In the genomic region with DNA sequence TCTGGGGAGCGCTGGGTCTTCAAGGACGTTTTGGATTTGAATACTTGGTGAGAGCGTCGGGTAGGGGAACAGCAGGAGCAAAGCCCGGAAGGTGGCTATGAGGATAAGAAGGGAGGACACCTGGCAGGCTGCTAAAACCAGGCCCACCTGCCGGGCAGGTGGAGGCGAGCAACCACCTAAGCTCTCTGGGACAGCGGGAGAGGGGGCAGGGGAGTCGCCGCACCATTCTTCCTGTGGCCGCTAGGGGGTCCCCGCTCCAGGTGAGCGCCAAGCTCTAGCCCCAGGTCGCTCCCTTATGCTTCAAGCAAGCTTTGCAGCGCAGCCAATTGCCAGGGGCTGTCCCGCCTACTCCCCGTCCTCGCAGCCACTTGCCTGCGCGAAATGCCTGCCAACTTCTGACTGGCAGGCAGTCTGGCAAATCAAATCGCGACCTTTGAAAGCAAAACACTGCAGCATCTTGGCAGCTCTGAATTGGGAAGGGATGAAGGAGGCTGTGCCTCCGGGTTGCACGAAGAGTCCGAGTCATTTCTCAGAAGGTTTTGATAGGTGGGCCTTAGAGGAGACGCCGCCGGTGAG, we compare ENCODE assay signal across 1 cellular context.
TF ChIP-seq lines count a peak whose summit lies in the region.

A gene (plus strand): TSS at position 469 of the 576 bp plus-strand sequence. CDS start 3,746 bp downstream, outside the sequence.

TF ChIP-seq in HepG2, 621 proteins besides CTCF, POLR2A, EP300 and RAD21 (continued from another document and continues in another):
- TF ChIP-seq, protein P1, sequence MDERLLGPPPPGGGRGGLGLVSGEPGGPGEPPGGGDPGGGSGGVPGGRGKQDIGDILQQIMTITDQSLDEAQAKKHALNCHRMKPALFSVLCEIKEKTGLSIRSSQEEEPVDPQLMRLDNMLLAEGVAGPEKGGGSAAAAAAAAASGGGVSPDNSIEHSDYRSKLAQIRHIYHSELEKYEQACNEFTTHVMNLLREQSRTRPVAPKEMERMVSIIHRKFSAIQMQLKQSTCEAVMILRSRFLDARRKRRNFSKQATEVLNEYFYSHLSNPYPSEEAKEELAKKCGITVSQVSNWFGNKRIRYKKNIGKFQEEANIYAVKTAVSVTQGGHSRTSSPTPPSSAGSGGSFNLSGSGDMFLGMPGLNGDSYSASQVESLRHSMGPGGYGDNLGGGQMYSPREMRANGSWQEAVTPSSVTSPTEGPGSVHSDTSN (CRISPR knock-in tag; IDR thresholded peaks at IDR 0.05) = peak; percentile 99
- TF ChIP-seq MTF1 (CRISPR knock-in tag; IDR thresholded peaks at IDR 0.05) = no peak
- TF ChIP-seq TGIF2 (CRISPR knock-in tag; IDR thresholded peaks at IDR 0.05) = peak; percentile 47
- TF ChIP-seq ZNF75D (CRISPR knock-in tag; IDR thresholded peaks at IDR 0.05; ENCODE audit: borderline replicate concordance) = no peak
- no peak for TF ChIP-seq ZNF678 (CRISPR knock-in tag; IDR thresholded peaks at IDR 0.05)
- TF ChIP-seq, protein P2, sequence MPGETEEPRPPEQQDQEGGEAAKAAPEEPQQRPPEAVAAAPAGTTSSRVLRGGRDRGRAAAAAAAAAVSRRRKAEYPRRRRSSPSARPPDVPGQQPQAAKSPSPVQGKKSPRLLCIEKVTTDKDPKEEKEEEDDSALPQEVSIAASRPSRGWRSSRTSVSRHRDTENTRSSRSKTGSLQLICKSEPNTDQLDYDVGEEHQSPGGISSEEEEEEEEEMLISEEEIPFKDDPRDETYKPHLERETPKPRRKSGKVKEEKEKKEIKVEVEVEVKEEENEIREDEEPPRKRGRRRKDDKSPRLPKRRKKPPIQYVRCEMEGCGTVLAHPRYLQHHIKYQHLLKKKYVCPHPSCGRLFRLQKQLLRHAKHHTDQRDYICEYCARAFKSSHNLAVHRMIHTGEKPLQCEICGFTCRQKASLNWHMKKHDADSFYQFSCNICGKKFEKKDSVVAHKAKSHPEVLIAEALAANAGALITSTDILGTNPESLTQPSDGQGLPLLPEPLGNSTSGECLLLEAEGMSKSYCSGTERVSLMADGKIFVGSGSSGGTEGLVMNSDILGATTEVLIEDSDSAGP (CRISPR knock-in tag; IDR thresholded peaks at IDR 0.05; ENCODE audit: borderline replicate concordance) = peak; percentile 19; the same call in 1 of the 2 replicates
- TF ChIP-seq ZIK1 (CRISPR knock-in tag; IDR thresholded peaks at IDR 0.05; ENCODE audit: borderline replicate concordance, low read depth) = 0 out of 2 replicates have a peak, but pooled peaks have one; percentile 19
- TF ChIP-seq, protein P3, sequence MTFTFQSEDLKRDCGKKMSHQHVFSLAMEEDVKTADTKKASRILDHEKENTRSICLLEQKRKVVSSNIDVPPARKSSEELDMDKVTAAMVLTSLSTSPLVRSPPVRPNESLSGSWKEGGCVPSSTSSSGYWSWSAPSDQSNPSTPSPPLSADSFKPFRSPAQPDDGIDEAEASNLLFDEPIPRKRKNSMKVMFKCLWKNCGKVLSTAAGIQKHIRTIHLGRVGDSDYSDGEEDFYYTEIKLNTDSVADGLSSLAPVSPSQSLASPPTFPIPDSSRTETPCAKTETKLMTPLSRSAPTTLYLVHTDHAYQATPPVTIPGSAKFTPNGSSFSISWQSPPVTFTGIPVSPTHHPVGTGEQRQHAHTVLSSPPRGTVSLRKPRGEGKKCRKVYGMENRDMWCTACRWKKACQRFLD (CRISPR knock-in tag; IDR thresholded peaks at IDR 0.05; ENCODE audit: borderline replicate concordance) = no peak
- peak; percentile 78 for TF ChIP-seq STAG1 (CRISPR knock-in tag; IDR thresholded peaks at IDR 0.05)
- 0 out of 2 replicates have a peak, but pooled peaks have one; percentile 14 for TF ChIP-seq ELF1 (CRISPR knock-in tag; IDR thresholded peaks at IDR 0.05)
- TF ChIP-seq NR3C1 (CRISPR knock-in tag; IDR thresholded peaks at IDR 0.05) = no peak
- TF ChIP-seq ZFX (CRISPR knock-in tag; IDR thresholded peaks at IDR 0.05; ENCODE audit: low read depth) = no peak
- 0 out of 2 replicates have a peak, but pooled peaks have one; percentile 22 for TF ChIP-seq ZSCAN31 (CRISPR knock-in tag; IDR thresholded peaks at IDR 0.05; ENCODE audit: low read depth)
- TF ChIP-seq, protein P4, sequence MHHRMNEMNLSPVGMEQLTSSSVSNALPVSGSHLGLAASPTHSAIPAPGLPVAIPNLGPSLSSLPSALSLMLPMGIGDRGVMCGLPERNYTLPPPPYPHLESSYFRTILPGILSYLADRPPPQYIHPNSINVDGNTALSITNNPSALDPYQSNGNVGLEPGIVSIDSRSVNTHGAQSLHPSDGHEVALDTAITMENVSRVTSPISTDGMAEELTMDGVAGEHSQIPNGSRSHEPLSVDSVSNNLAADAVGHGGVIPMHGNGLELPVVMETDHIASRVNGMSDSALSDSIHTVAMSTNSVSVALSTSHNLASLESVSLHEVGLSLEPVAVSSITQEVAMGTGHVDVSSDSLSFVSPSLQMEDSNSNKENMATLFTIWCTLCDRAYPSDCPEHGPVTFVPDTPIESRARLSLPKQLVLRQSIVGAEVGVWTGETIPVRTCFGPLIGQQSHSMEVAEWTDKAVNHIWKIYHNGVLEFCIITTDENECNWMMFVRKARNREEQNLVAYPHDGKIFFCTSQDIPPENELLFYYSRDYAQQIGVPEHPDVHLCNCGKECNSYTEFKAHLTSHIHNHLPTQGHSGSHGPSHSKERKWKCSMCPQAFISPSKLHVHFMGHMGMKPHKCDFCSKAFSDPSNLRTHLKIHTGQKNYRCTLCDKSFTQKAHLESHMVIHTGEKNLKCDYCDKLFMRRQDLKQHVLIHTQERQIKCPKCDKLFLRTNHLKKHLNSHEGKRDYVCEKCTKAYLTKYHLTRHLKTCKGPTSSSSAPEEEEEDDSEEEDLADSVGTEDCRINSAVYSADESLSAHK (CRISPR knock-in tag; IDR thresholded peaks at IDR 0.05; ENCODE audit: borderline replicate concordance) = no peak
- TF ChIP-seq, protein P5, sequence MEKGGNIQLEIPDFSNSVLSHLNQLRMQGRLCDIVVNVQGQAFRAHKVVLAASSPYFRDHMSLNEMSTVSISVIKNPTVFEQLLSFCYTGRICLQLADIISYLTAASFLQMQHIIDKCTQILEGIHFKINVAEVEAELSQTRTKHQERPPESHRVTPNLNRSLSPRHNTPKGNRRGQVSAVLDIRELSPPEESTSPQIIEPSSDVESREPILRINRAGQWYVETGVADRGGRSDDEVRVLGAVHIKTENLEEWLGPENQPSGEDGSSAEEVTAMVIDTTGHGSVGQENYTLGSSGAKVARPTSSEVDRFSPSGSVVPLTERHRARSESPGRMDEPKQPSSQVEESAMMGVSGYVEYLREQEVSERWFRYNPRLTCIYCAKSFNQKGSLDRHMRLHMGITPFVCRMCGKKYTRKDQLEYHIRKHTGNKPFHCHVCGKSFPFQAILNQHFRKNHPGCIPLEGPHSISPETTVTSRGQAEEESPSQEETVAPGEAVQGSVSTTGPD (CRISPR knock-in tag; IDR thresholded peaks at IDR 0.05) = no peak
- TF ChIP-seq, protein P6, sequence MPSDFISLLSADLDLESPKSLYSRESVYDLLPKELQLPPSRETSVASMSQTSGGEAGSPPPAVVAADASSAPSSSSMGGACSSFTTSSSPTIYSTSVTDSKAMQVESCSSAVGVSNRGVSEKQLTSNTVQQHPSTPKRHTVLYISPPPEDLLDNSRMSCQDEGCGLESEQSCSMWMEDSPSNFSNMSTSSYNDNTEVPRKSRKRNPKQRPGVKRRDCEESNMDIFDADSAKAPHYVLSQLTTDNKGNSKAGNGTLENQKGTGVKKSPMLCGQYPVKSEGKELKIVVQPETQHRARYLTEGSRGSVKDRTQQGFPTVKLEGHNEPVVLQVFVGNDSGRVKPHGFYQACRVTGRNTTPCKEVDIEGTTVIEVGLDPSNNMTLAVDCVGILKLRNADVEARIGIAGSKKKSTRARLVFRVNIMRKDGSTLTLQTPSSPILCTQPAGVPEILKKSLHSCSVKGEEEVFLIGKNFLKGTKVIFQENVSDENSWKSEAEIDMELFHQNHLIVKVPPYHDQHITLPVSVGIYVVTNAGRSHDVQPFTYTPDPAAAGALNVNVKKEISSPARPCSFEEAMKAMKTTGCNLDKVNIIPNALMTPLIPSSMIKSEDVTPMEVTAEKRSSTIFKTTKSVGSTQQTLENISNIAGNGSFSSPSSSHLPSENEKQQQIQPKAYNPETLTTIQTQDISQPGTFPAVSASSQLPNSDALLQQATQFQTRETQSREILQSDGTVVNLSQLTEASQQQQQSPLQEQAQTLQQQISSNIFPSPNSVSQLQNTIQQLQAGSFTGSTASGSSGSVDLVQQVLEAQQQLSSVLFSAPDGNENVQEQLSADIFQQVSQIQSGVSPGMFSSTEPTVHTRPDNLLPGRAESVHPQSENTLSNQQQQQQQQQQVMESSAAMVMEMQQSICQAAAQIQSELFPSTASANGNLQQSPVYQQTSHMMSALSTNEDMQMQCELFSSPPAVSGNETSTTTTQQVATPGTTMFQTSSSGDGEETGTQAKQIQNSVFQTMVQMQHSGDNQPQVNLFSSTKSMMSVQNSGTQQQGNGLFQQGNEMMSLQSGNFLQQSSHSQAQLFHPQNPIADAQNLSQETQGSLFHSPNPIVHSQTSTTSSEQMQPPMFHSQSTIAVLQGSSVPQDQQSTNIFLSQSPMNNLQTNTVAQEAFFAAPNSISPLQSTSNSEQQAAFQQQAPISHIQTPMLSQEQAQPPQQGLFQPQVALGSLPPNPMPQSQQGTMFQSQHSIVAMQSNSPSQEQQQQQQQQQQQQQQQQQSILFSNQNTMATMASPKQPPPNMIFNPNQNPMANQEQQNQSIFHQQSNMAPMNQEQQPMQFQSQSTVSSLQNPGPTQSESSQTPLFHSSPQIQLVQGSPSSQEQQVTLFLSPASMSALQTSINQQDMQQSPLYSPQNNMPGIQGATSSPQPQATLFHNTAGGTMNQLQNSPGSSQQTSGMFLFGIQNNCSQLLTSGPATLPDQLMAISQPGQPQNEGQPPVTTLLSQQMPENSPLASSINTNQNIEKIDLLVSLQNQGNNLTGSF (CRISPR knock-in tag; IDR thresholded peaks at IDR 0.05) = no peak
- TF ChIP-seq ZFP62 (CRISPR knock-in tag; IDR thresholded peaks at IDR 0.05) = no peak
- no peak for TF ChIP-seq HNF4A (CRISPR knock-in tag; IDR thresholded peaks at IDR 0.05)
- no peak for TF ChIP-seq ZNF563 (CRISPR knock-in tag; IDR thresholded peaks at IDR 0.05)
- no peak for TF ChIP-seq ATM (IDR thresholded peaks at IDR 0.05; ENCODE audit: borderline replicate concordance)
- no peak for TF ChIP-seq ATRX (CRISPR knock-in tag; IDR thresholded peaks at IDR 0.05; ENCODE audit: borderline replicate concordance)
- TF ChIP-seq ZNF768 (CRISPR knock-in tag; IDR thresholded peaks at IDR 0.05) = 0 out of 2 replicates have a peak, but pooled peaks have one; percentile 51
- TF ChIP-seq, protein P7, sequence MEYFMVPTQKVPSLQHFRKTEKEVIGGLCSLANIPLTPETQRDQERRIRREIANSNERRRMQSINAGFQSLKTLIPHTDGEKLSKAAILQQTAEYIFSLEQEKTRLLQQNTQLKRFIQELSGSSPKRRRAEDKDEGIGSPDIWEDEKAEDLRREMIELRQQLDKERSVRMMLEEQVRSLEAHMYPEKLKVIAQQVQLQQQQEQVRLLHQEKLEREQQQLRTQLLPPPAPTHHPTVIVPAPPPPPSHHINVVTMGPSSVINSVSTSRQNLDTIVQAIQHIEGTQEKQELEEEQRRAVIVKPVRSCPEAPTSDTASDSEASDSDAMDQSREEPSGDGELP (IDR thresholded peaks at IDR 0.05; ENCODE audit: borderline replicate concordance, low read depth) = peak; percentile 64; the same call in 1 of the 2 replicates
- 0 out of 2 replicates have a peak, but pooled peaks have one; percentile 27 for TF ChIP-seq SIX1 (CRISPR knock-in tag; IDR thresholded peaks at IDR 0.05; ENCODE audit: borderline replicate concordance)
- TF ChIP-seq MED1 (CRISPR knock-in tag; IDR thresholded peaks at IDR 0.05) = peak; percentile 56
- no peak for TF ChIP-seq ZNF562 (CRISPR knock-in tag; IDR thresholded peaks at IDR 0.05; ENCODE audit: borderline replicate concordance)
- peak; percentile 64; the same call in 1 of the 2 replicates for TF ChIP-seq ETV5 (CRISPR knock-in tag; IDR thresholded peaks at IDR 0.05; ENCODE audit: borderline replicate concordance)
- no peak for TF ChIP-seq ZNF460 (CRISPR knock-in tag; IDR thresholded peaks at IDR 0.05; ENCODE audit: borderline replicate concordance)
- no peak for TF ChIP-seq IKZF1 (IDR thresholded peaks at IDR 0.05)
- TF ChIP-seq, protein P8, sequence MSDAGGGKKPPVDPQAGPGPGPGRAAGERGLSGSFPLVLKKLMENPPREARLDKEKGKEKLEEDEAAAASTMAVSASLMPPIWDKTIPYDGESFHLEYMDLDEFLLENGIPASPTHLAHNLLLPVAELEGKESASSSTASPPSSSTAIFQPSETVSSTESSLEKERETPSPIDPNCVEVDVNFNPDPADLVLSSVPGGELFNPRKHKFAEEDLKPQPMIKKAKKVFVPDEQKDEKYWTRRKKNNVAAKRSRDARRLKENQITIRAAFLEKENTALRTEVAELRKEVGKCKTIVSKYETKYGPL (CRISPR knock-in tag; IDR thresholded peaks at IDR 0.05) = no peak
- TF ChIP-seq, protein P9, sequence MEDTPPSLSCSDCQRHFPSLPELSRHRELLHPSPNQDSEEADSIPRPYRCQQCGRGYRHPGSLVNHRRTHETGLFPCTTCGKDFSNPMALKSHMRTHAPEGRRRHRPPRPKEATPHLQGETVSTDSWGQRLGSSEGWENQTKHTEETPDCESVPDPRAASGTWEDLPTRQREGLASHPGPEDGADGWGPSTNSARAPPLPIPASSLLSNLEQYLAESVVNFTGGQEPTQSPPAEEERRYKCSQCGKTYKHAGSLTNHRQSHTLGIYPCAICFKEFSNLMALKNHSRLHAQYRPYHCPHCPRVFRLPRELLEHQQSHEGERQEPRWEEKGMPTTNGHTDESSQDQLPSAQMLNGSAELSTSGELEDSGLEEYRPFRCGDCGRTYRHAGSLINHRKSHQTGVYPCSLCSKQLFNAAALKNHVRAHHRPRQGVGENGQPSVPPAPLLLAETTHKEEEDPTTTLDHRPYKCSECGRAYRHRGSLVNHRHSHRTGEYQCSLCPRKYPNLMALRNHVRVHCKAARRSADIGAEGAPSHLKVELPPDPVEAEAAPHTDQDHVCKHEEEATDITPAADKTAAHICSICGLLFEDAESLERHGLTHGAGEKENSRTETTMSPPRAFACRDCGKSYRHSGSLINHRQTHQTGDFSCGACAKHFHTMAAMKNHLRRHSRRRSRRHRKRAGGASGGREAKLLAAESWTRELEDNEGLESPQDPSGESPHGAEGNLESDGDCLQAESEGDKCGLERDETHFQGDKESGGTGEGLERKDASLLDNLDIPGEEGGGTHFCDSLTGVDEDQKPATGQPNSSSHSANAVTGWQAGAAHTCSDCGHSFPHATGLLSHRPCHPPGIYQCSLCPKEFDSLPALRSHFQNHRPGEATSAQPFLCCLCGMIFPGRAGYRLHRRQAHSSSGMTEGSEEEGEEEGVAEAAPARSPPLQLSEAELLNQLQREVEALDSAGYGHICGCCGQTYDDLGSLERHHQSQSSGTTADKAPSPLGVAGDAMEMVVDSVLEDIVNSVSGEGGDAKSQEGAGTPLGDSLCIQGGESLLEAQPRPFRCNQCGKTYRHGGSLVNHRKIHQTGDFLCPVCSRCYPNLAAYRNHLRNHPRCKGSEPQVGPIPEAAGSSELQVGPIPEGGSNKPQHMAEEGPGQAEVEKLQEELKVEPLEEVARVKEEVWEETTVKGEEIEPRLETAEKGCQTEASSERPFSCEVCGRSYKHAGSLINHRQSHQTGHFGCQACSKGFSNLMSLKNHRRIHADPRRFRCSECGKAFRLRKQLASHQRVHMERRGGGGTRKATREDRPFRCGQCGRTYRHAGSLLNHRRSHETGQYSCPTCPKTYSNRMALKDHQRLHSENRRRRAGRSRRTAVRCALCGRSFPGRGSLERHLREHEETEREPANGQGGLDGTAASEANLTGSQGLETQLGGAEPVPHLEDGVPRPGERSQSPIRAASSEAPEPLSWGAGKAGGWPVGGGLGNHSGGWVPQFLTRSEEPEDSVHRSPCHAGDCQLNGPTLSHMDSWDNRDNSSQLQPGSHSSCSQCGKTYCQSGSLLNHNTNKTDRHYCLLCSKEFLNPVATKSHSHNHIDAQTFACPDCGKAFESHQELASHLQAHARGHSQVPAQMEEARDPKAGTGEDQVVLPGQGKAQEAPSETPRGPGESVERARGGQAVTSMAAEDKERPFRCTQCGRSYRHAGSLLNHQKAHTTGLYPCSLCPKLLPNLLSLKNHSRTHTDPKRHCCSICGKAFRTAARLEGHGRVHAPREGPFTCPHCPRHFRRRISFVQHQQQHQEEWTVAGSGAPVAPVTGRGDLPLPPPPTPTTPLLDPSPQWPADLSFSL (CRISPR knock-in tag; IDR thresholded peaks at IDR 0.05) = no peak
- TF ChIP-seq ZNF883 (CRISPR knock-in tag; IDR thresholded peaks at IDR 0.05; ENCODE audit: not compliant biosample characterization) = no peak
- no peak for TF ChIP-seq ZNF317 (CRISPR knock-in tag; IDR thresholded peaks at IDR 0.05)
